14 cellular contexts compared by ENCODE assay signal in the genomic region with DNA sequence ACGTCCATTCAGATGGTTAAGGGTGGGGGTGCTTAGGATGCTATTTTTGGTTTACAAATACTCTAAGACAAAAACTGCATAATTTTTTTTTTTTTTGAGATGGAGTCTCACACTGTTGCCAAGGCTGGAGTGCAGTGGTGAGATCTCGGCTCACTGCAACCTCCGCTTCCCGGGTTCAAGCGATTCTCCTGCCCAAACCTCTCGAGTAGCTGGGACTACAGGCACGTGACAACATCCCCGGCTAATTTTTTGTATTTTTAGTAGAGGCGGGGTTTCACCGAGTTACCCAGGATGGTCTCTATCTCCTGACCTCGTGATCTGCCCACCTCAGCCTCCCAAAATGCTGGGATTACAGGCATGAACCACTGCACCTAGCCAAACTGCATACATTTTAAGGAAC. TPM values are rescaled to one million over a fixed set of nuclear protein-coding genes. Genes with fewer than 3 reads are reported as not detected.
A peak's percentile ranks its signal among the peaks of the same experiment; 100 is the strongest.
DNase-seq lines count a peak whose midpoint lies in the region; TF ChIP-seq lines count a peak whose summit lies in the region.
"Not testable (repeated sequence)": the region's sequence is repeated elsewhere in the genome, so short reads cannot be mapped to it uniquely, and the experiment has no call there.
"Had no signal": no experiment of that assay in that cellular context is flagged by ENCODE, and none has a peak within 500 bp of the region (broad histone marks: within the 10 kb centered on the region; RNA-seq: fewer than 3 reads in every experiment).

No MANE protein-coding gene starts in this region.

- H3K36me3 Mint-ChIP-seq in type B pancreatic cell = not testable (repeated sequence)

- H3K9me3 Mint-ChIP-seq in type B pancreatic cell = not testable (repeated sequence)

- not testable (repeated sequence) for H3K4me3 Mint-ChIP-seq in type B pancreatic cell

- H3K4me1 Mint-ChIP-seq in type B pancreatic cell (ENCODE audit: unreplicated experiment) = not testable (repeated sequence)

- H3K27ac Mint-ChIP-seq in type B pancreatic cell = not testable (repeated sequence)

- not testable (repeated sequence) for H3K27me3 Mint-ChIP-seq in type B pancreatic cell

- TF ChIP-seq CTCF in type B pancreatic cell (conservative IDR thresholded peaks at IDR 0.05) = not testable (repeated sequence)

- peak; percentile 59 for DNase-seq in mesenteric fat pad (ENCODE audit: low spot score)
- DNase-seq in posterior vena cava (ENCODE audit: low spot score) = peak; percentile 42
- peak; percentile 22 for DNase-seq in type B pancreatic cell (ENCODE audit: extremely low spot score, unreplicated experiment)

- intact Hi-C loops in posterior vena cava (cut with DNase I) = not testable (repeated sequence)

RNA-seq across cellular contexts. Expression of a gene that starts 22.5 kb away (rescaled TPM):
- total RNA-seq in mesenteric fat pad (not detected), posterior vena cava (not detected), type B pancreatic cell (ENCODE audit: low replicate concordance) (not detected in 2 replicates)
- total RNA-seq: A172; B cell; Caco-2; Calu3; CD4-positive, alpha-beta memory T cell; CD4-positive, alpha-beta T cell; CD4-positive, CD25-positive, alpha-beta regulatory T cell; CD8-positive, alpha-beta memory T cell; CD8-positive, alpha-beta T cell had no signal

RNA-seq across cellular contexts. Expression of a gene that starts 23.7 kb away (rescaled TPM):
- not detected for total RNA-seq in mesenteric fat pad
- not detected for total RNA-seq in posterior vena cava
- not detected in 2 replicates for total RNA-seq in type B pancreatic cell (ENCODE audit: low replicate concordance)
- total RNA-seq: A172; A673; B cell; Caco-2; Calu3; CD4-positive, alpha-beta memory T cell; CD4-positive, alpha-beta T cell; CD4-positive, CD25-positive, alpha-beta regulatory T cell; CD8-positive, alpha-beta memory T cell; CD8-positive, alpha-beta T cell; Daoy had no signal

RNA-seq across cellular contexts. Expression of a gene that starts 37.6 kb away (rescaled TPM):
- total RNA-seq in mesenteric fat pad (not detected), posterior vena cava (not detected), type B pancreatic cell (ENCODE audit: low replicate concordance) (not detected in 2 replicates)
- total RNA-seq: A172; A673; B cell; Caco-2; Calu3; CD4-positive, alpha-beta memory T cell; CD4-positive, alpha-beta T cell; CD4-positive, CD25-positive, alpha-beta regulatory T cell; CD8-positive, alpha-beta memory T cell; CD8-positive, alpha-beta T cell; Daoy had no signal
